In the genomic region with DNA sequence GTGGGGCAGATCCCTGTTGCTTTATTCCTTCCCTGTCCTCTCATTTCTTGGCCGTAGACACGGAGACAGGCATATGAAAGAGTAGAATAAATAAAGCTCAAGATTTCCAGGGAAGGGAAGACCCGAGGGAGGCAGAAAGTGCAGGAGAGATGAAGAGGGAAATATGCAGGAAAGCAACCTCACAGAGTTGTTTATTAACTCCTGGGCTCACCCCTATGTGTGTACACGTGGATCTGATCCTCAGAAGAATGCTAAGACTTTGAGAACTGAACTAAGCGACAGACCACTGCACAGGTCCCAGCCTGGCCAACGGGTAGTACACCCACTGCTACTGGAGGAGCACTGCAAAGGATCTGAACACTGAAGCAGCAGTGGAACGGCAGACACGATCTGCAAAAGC, we compare ENCODE assay signal across 24 cellular contexts.
"Had no signal": no experiment of that assay in that cellular context is flagged by ENCODE, and none has a peak within 500 bp of the region (broad histone marks: within the 10 kb centered on the region; RNA-seq: fewer than 3 reads in every experiment).

No MANE protein-coding gene starts in this region.

- ATAC-seq: activated T-cell treated with anti-CD3 and anti-CD28 coated beads, Interleukin-2, amount 50 U/mL, for 4 hours had no signal

- H3K27ac ChIP-seq: brain microvascular endothelial cell, Peyer's patch, RWPE1, SJCRH30, VCaP had no signal

- H3K27ac Mint-ChIP-seq: activated CD4-positive, alpha-beta memory T cell treated with anti-CD3 and anti-CD28 coated beads for 36 hours; activated CD4-positive, alpha-beta T cell treated with anti-CD3 and anti-CD28 coated beads, Interleukin-2, amount 10 ng/mL, durations not matched to agents 7 days and 5 days; activated naive CD8-positive, alpha-beta T cell treated with anti-CD3 and anti-CD28 coated beads for 36 hours had no signal

- H3K9me3 Mint-ChIP-seq: activated CD4-positive, alpha-beta T cell treated with anti-CD3 and anti-CD28 coated beads, Interleukin-2, amount 10 ng/mL, durations not matched to agents 7 days and 5 days had no signal

- H3K27me3 Mint-ChIP-seq: activated CD4-positive, alpha-beta memory T cell treated with anti-CD3 and anti-CD28 coated beads for 36 hours; activated CD4-positive, alpha-beta T cell treated with anti-CD3 and anti-CD28 coated beads, Interleukin-2, amount 10 ng/mL, durations not matched to agents 7 days and 5 days; activated naive CD4-positive, alpha-beta T cell treated with anti-CD3 and anti-CD28 coated beads, Interleukin-2, amount 10 ng/mL, durations not matched to agents 7 days and 5 days; activated naive CD8-positive, alpha-beta T cell treated with anti-CD3 and anti-CD28 coated beads for 36 hours had no signal

- H3K27me3 ChIP-seq: brain microvascular endothelial cell, Peyer's patch, SJCRH30 had no signal

- H3K4me1 ChIP-seq: Peyer's patch, SJCRH30 had no signal

- H3K4me3 Mint-ChIP-seq: activated CD4-positive, alpha-beta memory T cell treated with anti-CD3 and anti-CD28 coated beads for 36 hours; activated CD4-positive, alpha-beta T cell treated with anti-CD3 and anti-CD28 coated beads, Interleukin-2, amount 10 ng/mL, durations not matched to agents 7 days and 5 days; activated naive CD4-positive, alpha-beta T cell treated with anti-CD3 and anti-CD28 coated beads, Interleukin-2, amount 10 ng/mL, durations not matched to agents 7 days and 5 days; activated naive CD8-positive, alpha-beta T cell treated with anti-CD3 and anti-CD28 coated beads for 36 hours; activated T-cell treated with anti-CD3 and anti-CD28 coated beads, Interleukin-2, amount 50 U/mL, for 4 hours had no signal

- H3K36me3 Mint-ChIP-seq: activated naive CD4-positive, alpha-beta T cell treated with anti-CD3 and anti-CD28 coated beads, Interleukin-2, amount 10 ng/mL, durations not matched to agents 7 days and 5 days had no signal

- DNase-seq: activated CD4-positive, alpha-beta memory T cell treated with anti-CD3 and anti-CD28 coated beads for 36 hours; activated CD4-positive, alpha-beta T cell treated with anti-CD3 and anti-CD28 coated beads, Interleukin-2, amount 10 ng/mL, durations not matched to agents 7 days and 5 days; activated CD4-positive, CD25-positive, alpha-beta regulatory T cell; activated CD8-positive, alpha-beta memory T cell treated with anti-CD3 and anti-CD28 coated beads for 24 hours; activated gamma-delta T cell; activated naive CD4-positive, alpha-beta T cell treated with anti-CD3 and anti-CD28 coated beads, Interleukin-2, amount 10 ng/mL, durations not matched to agents 7 days and 5 days; activated naive CD8-positive, alpha-beta T cell treated with anti-CD3 and anti-CD28 coated beads for 36 hours; activated T-cell treated with anti-CD3 and anti-CD28 coated beads, Interleukin-2, amount 50 U/mL, for 4 hours; brain microvascular endothelial cell; KG1; NCI-H1048; NCI-H146; NCI-H187 treated with DMSO at 0.1 percent for 48 hours; NCI-H2081 treated with DMSO at 0.1 percent for 48 hours; NCI-H446; NCI-H524; Peyer's patch; Right ventricle myocardium superior; SJCRH30; SK-N-SH; T-helper 2 cell; T1000 had no signal

- H3K9ac ChIP-seq: SK-N-SH had no signal

- H3K4me3 ChIP-seq: Peyer's patch, SJCRH30 had no signal

- H3K36me3 ChIP-seq: brain microvascular endothelial cell, SJCRH30 had no signal

- H3K4me1 Mint-ChIP-seq: activated CD4-positive, alpha-beta T cell treated with anti-CD3 and anti-CD28 coated beads, Interleukin-2, amount 10 ng/mL, durations not matched to agents 7 days and 5 days; activated naive CD4-positive, alpha-beta T cell treated with anti-CD3 and anti-CD28 coated beads, Interleukin-2, amount 10 ng/mL, durations not matched to agents 7 days and 5 days; activated naive CD8-positive, alpha-beta T cell treated with anti-CD3 and anti-CD28 coated beads for 36 hours had no signal

- H3K9me3 ChIP-seq: Peyer's patch, SJCRH30, SK-N-SH had no signal

- H3K4me2 ChIP-seq: SK-N-SH had no signal
